ENCODE assay signal across 9 cellular contexts in the genomic region with DNA sequence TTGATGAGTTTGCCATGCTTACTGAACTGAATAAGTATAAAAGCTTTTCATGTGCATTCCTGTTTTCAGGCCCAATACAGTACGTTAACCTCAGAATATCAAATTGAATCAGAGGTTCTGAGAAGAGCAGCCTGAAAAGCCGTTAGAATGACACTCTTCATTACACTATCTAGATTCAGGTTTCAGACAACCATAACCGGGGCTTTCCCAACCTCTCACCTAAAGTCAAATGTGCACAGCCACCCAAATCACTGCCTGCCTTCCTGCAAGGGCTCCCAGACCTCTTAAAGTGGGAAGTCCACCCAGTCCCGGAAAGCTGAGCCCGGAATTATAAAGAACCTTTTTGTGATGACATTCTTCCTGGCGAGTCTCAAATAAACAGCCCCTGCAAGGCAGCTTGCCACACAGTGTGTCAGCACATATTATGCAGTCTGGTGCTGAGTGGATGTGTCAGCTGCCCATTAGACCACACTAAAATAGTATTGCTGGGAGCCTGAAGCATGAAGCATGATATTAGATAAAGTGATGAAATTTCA.
DNase-seq lines count a peak whose midpoint lies in the region; ATAC-seq, FAIRE-seq and TF ChIP-seq lines count a peak whose summit lies in the region.
"Had no signal": no experiment of that assay in that cellular context is flagged by ENCODE, and none has a peak within 500 bp of the region (broad histone marks: within the 10 kb centered on the region; RNA-seq: fewer than 3 reads in every experiment).

No MANE protein-coding gene starts in this region.

- TF ChIP-seq EP300 in esophagus muscularis mucosa (IDR thresholded peaks at IDR 0.05), result no peak

- WGBS in esophagus muscularis mucosa, result 66% methylated on average over 6 of the region's 6 CpGs

- H3K36me3 ChIP-seq in esophagus muscularis mucosa, result no peaks in the 10 kb centered on the region

- H3K27me3 ChIP-seq in esophagus muscularis mucosa, result no peaks in the 10 kb centered on the region

- intact Hi-C loops in esophagus muscularis mucosa (cut with DNase I), result no loop called here

- no peaks in the 10 kb centered on the region for H3K9me3 ChIP-seq in esophagus muscularis mucosa

- H3K4me1 ChIP-seq in esophagus muscularis mucosa, result peaks cover 0 to under 1% (median 0%) of the 10 kb centered on the region in 4 donors

- peak; percentile 4 for DNase-seq in stimulated activated CD4-positive, alpha-beta T cell treated with anti-CD3 and anti-CD28 coated beads, Interleukin-4, amount 100 ng/mL, for 24 hours
- no peak for DNase-seq in stimulated activated CD4-positive, alpha-beta T cell treated with anti-CD3 and anti-CD28 coated beads, Interleukin-4, amount 100 ng/mL, for 4 hours
- DNase-seq in amniotic epithelial cell (ENCODE audit: low read depth) (peak; percentile 32), urothelium cell line (ENCODE audit: low spot score) (no peak), UCSD-AML1 (lab: John Stamatoyannopoulos, UW; ENCODE audit: unreplicated experiment) (no peak), NCI-H2196 treated with DMSO at 0.1 percent for 48 hours (lab: John Stamatoyannopoulos, UW; ENCODE audit: unreplicated experiment) (no peak), esophagus muscularis mucosa (ENCODE audit: extremely low spot score) (no peak)
- DNase-seq: kidney had no signal

- no peak for TF ChIP-seq CTCF in esophagus muscularis mucosa (IDR thresholded peaks at IDR 0.05)

- H3K4me3 ChIP-seq in esophagus muscularis mucosa, result no peak overlapping the region

- no peak for TF ChIP-seq POLR2A in esophagus muscularis mucosa (IDR thresholded peaks at IDR 0.05; ENCODE audit: low read depth)

- no peak for FAIRE-seq in urothelium cell line (lab: Jason Lieb, UNC)
- FAIRE-seq: kidney had no signal

- no peak overlapping the region for H3K27ac ChIP-seq in esophagus muscularis mucosa (replicated peaks in 1 of 4)

- ATAC-seq in HG03039 (IDR thresholded peaks at IDR 0.05; ENCODE audit: unreplicated experiment), result peak; percentile 92

Comparison
In these comparisons a context has a peak if more than half of its experiments do, and no peak if none do; other contexts are left out.
1. DNase-seq: peak in stimulated activated CD4-positive, alpha-beta T cell treated with anti-CD3 and anti-CD28 coated beads, Interleukin-4, amount 100 ng/mL, for 24 hours (single experiment) and amniotic epithelial cell (single experiment); none in stimulated activated CD4-positive, alpha-beta T cell treated with anti-CD3 and anti-CD28 coated beads, Interleukin-4, amount 100 ng/mL, for 4 hours (0 of 2), urothelium cell line (single experiment), UCSD-AML1 (single experiment), NCI-H2196 treated with DMSO at 0.1 percent for 48 hours (single experiment) and esophagus muscularis mucosa (single experiment).